ENCODE assay signal across 16 cellular contexts in the genomic region with DNA sequence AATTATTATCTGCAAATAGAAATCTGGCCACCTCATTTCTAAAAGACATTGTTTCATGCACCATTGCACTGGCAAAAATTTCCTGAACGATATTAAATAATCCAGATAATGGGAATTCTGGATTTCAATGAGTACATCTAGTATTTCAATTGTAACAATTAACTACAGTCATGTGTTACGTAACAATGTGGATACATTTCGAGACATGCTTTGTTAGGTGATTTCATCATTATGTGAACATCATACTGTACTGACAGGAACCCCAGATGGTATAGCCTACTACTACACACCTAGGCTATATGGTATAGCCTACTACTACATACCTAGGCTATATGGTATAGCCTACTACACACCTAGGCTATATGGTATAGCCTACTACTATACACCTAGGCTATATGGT.
"Had no signal": no experiment of that assay in that cellular context is flagged by ENCODE, and none has a peak within 500 bp of the region (broad histone marks: within the 10 kb centered on the region; RNA-seq: fewer than 3 reads in every experiment).

No MANE protein-coding gene starts in this region.

- H3K27me3 Mint-ChIP-seq: activated CD8-positive, alpha-beta T cell treated with anti-CD3 and anti-CD28 coated beads for 36 hours; dendritic cell treated with granulocyte-macrophage colony-stimulating factor and Interleukin-4, amounts not matched to agents 40 ng/mL and 50 ng/mL, for 4 days had no signal

- ATAC-seq: activated CD8-positive, alpha-beta T cell treated with anti-CD3 and anti-CD28 coated beads for 36 hours; heart left ventricle; left lung; upper lobe of right lung had no signal

- H3K27ac Mint-ChIP-seq: activated CD8-positive, alpha-beta T cell treated with anti-CD3 and anti-CD28 coated beads for 36 hours; dendritic cell treated with granulocyte-macrophage colony-stimulating factor and Interleukin-4, amounts not matched to agents 40 ng/mL and 50 ng/mL, for 4 days had no signal

- H3K4me3 ChIP-seq: heart left ventricle, left lung, upper lobe of right lung had no signal

- H3K27ac ChIP-seq: heart left ventricle, left lung, upper lobe of right lung had no signal

- H3K9me3 Mint-ChIP-seq: activated CD8-positive, alpha-beta T cell treated with anti-CD3 and anti-CD28 coated beads for 36 hours; dendritic cell treated with granulocyte-macrophage colony-stimulating factor and Interleukin-4, amounts not matched to agents 40 ng/mL and 50 ng/mL, for 4 days; neural crest cell had no signal

- H3K27me3 ChIP-seq: heart left ventricle, left lung, upper lobe of right lung had no signal

- H3K9me3 ChIP-seq: heart left ventricle, left lung, upper lobe of right lung had no signal

- H3K4me1 ChIP-seq: heart left ventricle, left lung, upper lobe of right lung had no signal

- H3K4me3 Mint-ChIP-seq: activated CD8-positive, alpha-beta T cell treated with anti-CD3 and anti-CD28 coated beads for 36 hours; dendritic cell treated with granulocyte-macrophage colony-stimulating factor and Interleukin-4, amounts not matched to agents 40 ng/mL and 50 ng/mL, for 4 days; neural crest cell had no signal

- DNase-seq: activated CD4-positive, alpha-beta T cell treated with anti-CD3 and anti-CD28 coated beads for 48 hours; activated CD4-positive, CD25-positive, alpha-beta regulatory T cell; activated CD8-positive, alpha-beta T cell treated with anti-CD3 and anti-CD28 coated beads for 36 hours; activated effector memory CD4-positive, alpha-beta T cell treated with Interleukin-2 at 50 U/mL for 16 hours; activated naive CD4-positive, alpha-beta T cell treated with anti-CD3 and anti-CD28 coated beads, Interleukin-2, amount 50 U/mL, for 16 hours; activated T-cell treated with anti-CD3 and anti-CD28 coated beads, Interleukin-2, amount 50 U/mL, for 1 hour; effector CD8-positive, alpha-beta T cell; heart left ventricle; left lung; stimulated activated CD4-positive, alpha-beta T cell treated with anti-CD3 and anti-CD28 coated beads, Interleukin-12 subunit alpha, Interleukin-12 subunit beta, amount 100 ng/mL, for 4 hours; stimulated activated CD4-positive, alpha-beta T cell treated with anti-CD3 and anti-CD28 coated beads, Interleukin-1b, Interleukin-23, amount 100 ng/mL, for 48 hours; stimulated activated CD8-positive, alpha-beta memory T cell treated with anti-CD3 and anti-CD28 coated beads, Interleukin-4, amount 100 ng/mL, for 48 hours; stimulated activated naive CD4-positive, alpha-beta T cell; upper lobe of right lung had no signal

- H3K4me1 Mint-ChIP-seq: neural crest cell had no signal
